ENCODE assay signal across 8 cellular contexts in genomic region chr10:47166808-47167581, GRCh38.
DNase-seq lines count a peak whose midpoint lies in the region; ATAC-seq and TF ChIP-seq lines count a peak whose summit lies in the region.
"Not testable (repeated sequence)": the region's sequence is repeated elsewhere in the genome, so short reads cannot be mapped to it uniquely, and the experiment has no call there.

No MANE protein-coding gene starts in this region.

- H3K27ac ChIP-seq in HL-60 (replicated peaks) (peak overlapping the region; percentile 47), tibial artery (peak overlapping the region; percentile 69 to 81)

- H3K27me3 ChIP-seq in HL-60 (ENCODE audit: insufficient read depth, poor library complexity, severe bottlenecking); tibial artery: not testable (repeated sequence)

- peak overlapping the region; percentile 38 for H3K4me3 Mint-ChIP-seq in activated T-cell treated with anti-CD3 and anti-CD28 coated beads, Interleukin-2, amount 50 U/mL, for 4 hours
- H3K4me3 Mint-ChIP-seq in chondrocyte (ENCODE audit: unreplicated experiment), result peak overlapping the region; percentile 19
- peak overlapping the region in 5 of 8 donors; percentile 51 to 94 (median 82) for H3K4me3 Mint-ChIP-seq in naive B cell

- not testable (repeated sequence) for H3K9me3 ChIP-seq in tibial artery

- not testable (repeated sequence) for H3K36me3 ChIP-seq in tibial artery

- DNase-seq in AG09309 (ENCODE audit: low read depth); activated T-cell treated with anti-CD3 and anti-CD28 coated beads, Interleukin-2, amount 50 U/mL, for 4 hours; chondrocyte (ENCODE audit: low spot score); naive B cell: not testable (repeated sequence)
- peak in 1 of 2 experiments; percentile 73 for DNase-seq in HL-60 (ENCODE audit: low read depth in 1 of 2, low spot score in 1 of 2)
- DNase-seq in OCI-M1 (lab: John Stamatoyannopoulos, UW), result peak; percentile 7
- DNase-seq in left cardiac atrium, result peak; percentile 63
- peak; percentile 87 to 93 for DNase-seq in tibial artery

- peak overlapping the region; percentile 7; the same call in 1 of the 2 replicates for H3K4me3 ChIP-seq in AG09309 (ENCODE audit: control insufficient read depth, low read depth, low read length)
- not testable (repeated sequence) for H3K4me3 ChIP-seq in HL-60 (replicated peaks; ENCODE audit: insufficient read depth, low read length)
- H3K4me3 ChIP-seq in tibial artery, result peak overlapping the region; percentile 26 to 35

- not testable (repeated sequence) for H3K9me3 Mint-ChIP-seq in activated T-cell treated with anti-CD3 and anti-CD28 coated beads, Interleukin-2, amount 50 U/mL, for 4 hours
- peaks cover 15% of the 10 kb centered on the region for H3K9me3 Mint-ChIP-seq in chondrocyte (ENCODE audit: low read depth)
- peaks cover 0 to 25% (median 7%) of the 10 kb centered on the region in 7 donors for H3K9me3 Mint-ChIP-seq in naive B cell

- H3K36me3 Mint-ChIP-seq in activated T-cell treated with anti-CD3 and anti-CD28 coated beads, Interleukin-2, amount 50 U/mL, for 4 hours (ENCODE audit: insufficient read depth); chondrocyte (ENCODE audit: low read depth); naive B cell: not testable (repeated sequence)

- ATAC-seq in activated T-cell treated with anti-CD3 and anti-CD28 coated beads, Interleukin-2, amount 50 U/mL, for 4 hours; naive B cell (ENCODE audit: low read depth in 2 of 2): not testable (repeated sequence)
- ATAC-seq in left cardiac atrium, result peak; percentile 27 to 58

- TF ChIP-seq CTCF in AG09309 (IDR thresholded peaks at IDR 0.05; ENCODE audit: control insufficient read depth, insufficient read depth, low read depth, low read length, missing control alignments); HL-60 (IDR thresholded peaks at IDR 0.05; ENCODE audit: insufficient read depth, low read length); chondrocyte (IDR thresholded peaks at IDR 0.05); tibial artery (IDR thresholded peaks at IDR 0.05): not testable (repeated sequence)

- peaks cover 24% of the 10 kb centered on the region for H3K4me1 Mint-ChIP-seq in activated T-cell treated with anti-CD3 and anti-CD28 coated beads, Interleukin-2, amount 50 U/mL, for 4 hours (ENCODE audit: low read depth)
- H3K4me1 Mint-ChIP-seq in chondrocyte (ENCODE audit: low read depth), result peaks cover 36% of the 10 kb centered on the region
- peaks cover 16 to 23% (median 16%) of the 10 kb centered on the region in 3 donors for H3K4me1 Mint-ChIP-seq in naive B cell

- intact Hi-C loops in left cardiac atrium (cut with DNase I); tibial artery (cut with DNase I; ENCODE audit: low total_unique reads): not testable (repeated sequence)

- H3K27me3 Mint-ChIP-seq in activated T-cell treated with anti-CD3 and anti-CD28 coated beads, Interleukin-2, amount 50 U/mL, for 4 hours (ENCODE audit: low read depth); chondrocyte (ENCODE audit: low read depth); naive B cell: not testable (repeated sequence)

- peak overlapping the region; percentile 87 for H3K27ac Mint-ChIP-seq in chondrocyte (ENCODE audit: unreplicated experiment)
- H3K27ac Mint-ChIP-seq in naive B cell, result peak overlapping the region in 3 of 6 donors; percentile 16 to 81 (median 47)

- H3K4me1 ChIP-seq in tibial artery, result peaks cover 0 to 29% (median 23%) of the 10 kb centered on the region in 4 donors

Comparison
In these comparisons a context has a peak if more than half of its experiments do, and no peak if none do; other contexts are left out.
1. H3K4me3 Mint-ChIP-seq: peak in every context shown above with its lines; median percentile 82 in naive B cell; 38 in activated T-cell treated with anti-CD3 and anti-CD28 coated beads, Interleukin-2, amount 50 U/mL, for 4 hours; 19 in chondrocyte.